In the genomic region with DNA sequence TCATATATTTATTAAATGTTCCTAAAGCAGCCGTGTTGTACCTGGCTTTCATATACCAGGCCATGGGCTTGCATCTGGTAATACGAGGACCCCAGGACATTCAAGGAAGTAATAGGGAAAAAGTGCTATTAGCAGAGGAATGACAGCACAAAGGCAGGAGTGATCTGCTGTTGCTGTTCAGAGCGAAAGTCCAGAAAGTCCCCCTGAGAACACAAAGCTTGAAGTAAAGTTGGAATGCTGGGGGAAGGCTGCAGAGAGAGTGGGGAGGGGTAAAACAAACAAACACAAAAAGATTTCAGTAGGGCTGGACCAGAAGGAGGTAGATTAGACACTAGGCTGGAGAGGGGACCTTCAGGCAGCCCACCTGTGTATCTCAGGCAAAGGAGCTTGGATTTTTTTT, we compare ENCODE assay signal across 25 cellular contexts.
A peak's percentile ranks its signal among the peaks of the same experiment; 100 is the strongest.
DNase-seq lines count a peak whose midpoint lies in the region; ATAC-seq, FAIRE-seq and TF ChIP-seq lines count a peak whose summit lies in the region.
"Had no signal": no experiment of that assay in that cellular context is flagged by ENCODE, and none has a peak within 500 bp of the region (broad histone marks: within the 10 kb centered on the region; RNA-seq: fewer than 3 reads in every experiment).

No MANE protein-coding gene starts in this region.

- peak overlapping the region; percentile 7 for H3K27ac Mint-ChIP-seq in neural crest cell (ENCODE audit: unreplicated experiment)
- H3K27ac Mint-ChIP-seq in progenitor cell of endocrine pancreas = peak overlapping the region; percentile 13
- H3K27ac Mint-ChIP-seq: CD14-positive monocyte; CD4-positive, alpha-beta T cell; HFFc6 had no signal

- no peak for TF ChIP-seq RAD21 in HepG2 (CRISPR knock-in tag; IDR thresholded peaks at IDR 0.05)

- no peaks in the 10 kb centered on the region for H3K79me2 ChIP-seq in HepG2 (ENCODE audit: insufficient read depth, low read length)
- no peaks in the 10 kb centered on the region for H3K79me2 ChIP-seq in hepatocyte
- no peaks in the 10 kb centered on the region for H3K79me2 ChIP-seq in osteoblast (ENCODE audit: insufficient read depth, low read length)

- H3K4me1 Mint-ChIP-seq in neural crest cell = no peaks in the 10 kb centered on the region
- peaks cover 17% of the 10 kb centered on the region for H3K4me1 Mint-ChIP-seq in progenitor cell of endocrine pancreas (ENCODE audit: low read depth)
- H3K4me1 Mint-ChIP-seq: CD14-positive monocyte had no signal

- H3K9me3 ChIP-seq in HepG2 (ENCODE audit: low read length) (no peaks in the 10 kb centered on the region), right lobe of liver (no peaks in the 10 kb centered on the region), hepatocyte (ENCODE audit: low read depth) (no peaks in the 10 kb centered on the region), thyroid gland (no peaks in the 10 kb centered on the region), osteoblast (ENCODE audit: low read depth, low read length) (no peaks in the 10 kb centered on the region)
- H3K9me3 ChIP-seq: A549; BE2C; BLaER1 treated with 17β-estradiol and CSF1 and Interleukin-3, amounts not matched to agents 10 nM and 100 nM; HAP-1 had no signal

- H3K27me3 ChIP-seq in HepG2 (ENCODE audit: control insufficient read depth in 1 of 2, insufficient read depth in 2 of 2, low read length in 2 of 2) (no peaks in the 10 kb centered on the region), right lobe of liver (no peaks in the 10 kb centered on the region), hepatocyte (no peaks in the 10 kb centered on the region), thyroid gland (no peaks in the 10 kb centered on the region), osteoblast (ENCODE audit: insufficient read depth, low read length) (no peaks in the 10 kb centered on the region)
- H3K27me3 ChIP-seq: BE2C; BLaER1 treated with 17β-estradiol and CSF1 and Interleukin-3, amounts not matched to agents 10 nM and 100 nM had no signal

- POLR2A ChIA-PET in HepG2 (lab: Yijun Ruan, JAX) = interaction anchor here (0.9 kb wide), 1 partner anchor 226 kb away, joined by 3 read pairs; no protein-coding TSS in a partner anchor

- H3K4me2 ChIP-seq in HepG2 (ENCODE audit: low read depth, low read length) = peak overlapping the region; percentile 70
- H3K4me2 ChIP-seq in hepatocyte = no peak overlapping the region
- no peak overlapping the region for H3K4me2 ChIP-seq in osteoblast (ENCODE audit: insufficient read depth, low read length)
- H3K4me2 ChIP-seq: A549 had no signal

- no peak overlapping the region for H3K4me3 Mint-ChIP-seq in neural crest cell
- H3K4me3 Mint-ChIP-seq in progenitor cell of endocrine pancreas (ENCODE audit: low read depth) = no peak overlapping the region
- H3K4me3 Mint-ChIP-seq: CD14-positive monocyte; CD4-positive, alpha-beta T cell; CD8-positive, alpha-beta memory T cell; HFFc6 had no signal

- in situ Hi-C loops in HepG2 (cut with HindIII; ENCODE audit: extremely low pct_ligation_motif_present, low pct_unique_long_range_greater_than_20kb) = loop anchor here (5.0 kb wide), 1 partner anchor 228 kb away; no protein-coding TSS in a partner anchor

- TF ChIP-seq EP300 in HepG2 (IDR thresholded peaks at IDR 0.05; ENCODE audit: low read depth in 2 of 2, low read length in 2 of 2) (peak in 1 of 2 experiments; percentile 75; a peak in 1 of 4 replicates), HepG2 (CRISPR knock-in tag; IDR thresholded peaks at IDR 0.05; ENCODE audit: borderline replicate concordance) (no peak)

- no peak for TF ChIP-seq POLR2A in HepG2 (IDR thresholded peaks at IDR 0.05; ENCODE audit: insufficient read depth in 1 of 2, low read depth in 2 of 2, low read length in 2 of 2)
- TF ChIP-seq POLR2A in right lobe of liver (IDR thresholded peaks at IDR 0.05) = no peak
- TF ChIP-seq POLR2A in thyroid gland (IDR thresholded peaks at IDR 0.05) = no peak

- peak; percentile 73 for ATAC-seq in HepG2
- no peak for ATAC-seq in right lobe of liver
- ATAC-seq: A549 had no signal

- no peaks in the 10 kb centered on the region for H3K27me3 Mint-ChIP-seq in neural crest cell (ENCODE audit: low read depth)
- peaks cover 28% of the 10 kb centered on the region for H3K27me3 Mint-ChIP-seq in progenitor cell of endocrine pancreas

- no peaks in the 10 kb centered on the region for H4K20me1 ChIP-seq in HepG2 (ENCODE audit: insufficient read depth, low read length)
- H4K20me1 ChIP-seq in hepatocyte (ENCODE audit: insufficient read depth, poor library complexity, severe bottlenecking) = no peaks in the 10 kb centered on the region
- no peaks in the 10 kb centered on the region for H4K20me1 ChIP-seq in osteoblast (ENCODE audit: insufficient read depth, low read length)
- H4K20me1 ChIP-seq: BLaER1 treated with 17β-estradiol and CSF1 and Interleukin-3, amounts not matched to agents 10 nM and 100 nM had no signal

- DNase-seq in HepG2 (ENCODE audit: low spot score) (peak; percentile 85), right lobe of liver (no peak), hepatocyte (ENCODE audit: low spot score) (peak; percentile 15), neural crest cell (ENCODE audit: low read depth, low spot score) (no peak), progenitor cell of endocrine pancreas (ENCODE audit: low spot score, unreplicated experiment) (no peak), NCI-H1436 treated with DMSO at 0.1 percent for 48 hours (lab: John Stamatoyannopoulos, UW) (no peak), thyroid gland (no peak), osteoblast (ENCODE audit: insufficient read length, low spot score, missing footprints) (no peak)
- DNase-seq: 8988T; ACHN; AML-193; BE2C; Calu3; CD4-positive, alpha-beta T cell; CD8-positive, alpha-beta memory T cell; DMS53; DMS79 treated with DMSO at 0.1 percent for 48 hours; GM23248; HFFc6 had no signal

- 0% methylated on average over 3 of the region's 3 CpGs for WGBS in HepG2 (ENCODE audit: low lambda C conversion rate)
- 84% methylated on average over 3 of the region's 3 CpGs for WGBS in right lobe of liver (ENCODE audit: insufficient coverage, low coverage, low lambda C conversion rate, missing lambda C conversion rate)
- WGBS in hepatocyte (ENCODE audit: low lambda C conversion rate, missing lambda C conversion rate) = 70% methylated on average over 3 of the region's 3 CpGs
- 79 to 89% methylated on average over 3 of the region's 3 CpGs for WGBS in thyroid gland, 2 donors

- CTCF ChIA-PET in HepG2 (lab: Yijun Ruan, JAX; ENCODE audit: low intra/inter-chr PET ratio, low total read pairs) = interaction anchor here (1.3 to 1.4 kb wide), 2 partner anchors 228 to 229 kb away, joined by 3 to 4 read pairs; no protein-coding TSS in a partner anchor

- H3K9me2 ChIP-seq in hepatocyte (replicated peaks; ENCODE audit: insufficient read depth) = no peaks in the 10 kb centered on the region

- H3K4me3 ChIP-seq in HepG2 (replicated peaks in 1 of 3; ENCODE audit: insufficient read depth in 1 of 3, low read depth in 2 of 3, low read length in 3 of 3) (no peak overlapping the region), right lobe of liver (no peak overlapping the region), hepatocyte (no peak overlapping the region), thyroid gland (replicated peaks in 1 of 3) (no peak overlapping the region), osteoblast (ENCODE audit: insufficient read depth, low read length) (no peak overlapping the region)
- H3K4me3 ChIP-seq: A549; BLaER1 treated with 17β-estradiol and CSF1 and Interleukin-3, amounts not matched to agents 10 nM and 100 nM; GM23248; HAP-1 had no signal

- H3K4me1 ChIP-seq in HepG2 (ENCODE audit: insufficient read depth, low read length) = peaks cover 59% of the 10 kb centered on the region
- peaks cover 0 to 10% (median 3%) of the 10 kb centered on the region in 4 donors for H3K4me1 ChIP-seq in right lobe of liver
- peaks cover 6% of the 10 kb centered on the region for H3K4me1 ChIP-seq in hepatocyte (ENCODE audit: insufficient read depth)
- H3K4me1 ChIP-seq in thyroid gland = no peaks in the 10 kb centered on the region
- no peaks in the 10 kb centered on the region for H3K4me1 ChIP-seq in osteoblast (ENCODE audit: insufficient read depth, low read length)
- H3K4me1 ChIP-seq: A549, BE2C, HAP-1 had no signal

- intact Hi-C loops in HepG2 (cut with micrococcal nuclease; ENCODE audit: unreplicated experiment) (loop anchor here (2.0 to 10.0 kb wide), 2 partner anchors 96 to 206 kb away; partner anchors contain the start of genes C8A and C8B), right lobe of liver (cut with DNase I) (no loop called here), thyroid gland (cut with DNase I) (no loop called here)

- TF ChIP-seq CTCF in HepG2 (CRISPR knock-in tag; IDR thresholded peaks at IDR 0.05) (no peak), right lobe of liver (IDR thresholded peaks at IDR 0.05) (no peak), hepatocyte (IDR thresholded peaks at IDR 0.05; ENCODE audit: poor library complexity) (no peak), neural crest cell (conservative IDR thresholded peaks at IDR 0.05) (no peak), progenitor cell of endocrine pancreas (IDR thresholded peaks at IDR 0.05; ENCODE audit: unreplicated experiment) (no peak), thyroid gland (IDR thresholded peaks at IDR 0.05) (no peak), osteoblast (IDR thresholded peaks at IDR 0.05; ENCODE audit: extremely low read depth, low read depth, low read length) (no peak)

- peak overlapping the region; percentile 41 for H3K27ac ChIP-seq in HepG2 (ENCODE audit: extremely low read length, insufficient read depth, low read length)
- no peak overlapping the region for H3K27ac ChIP-seq in right lobe of liver
- H3K27ac ChIP-seq in hepatocyte = peak overlapping the region; percentile 54
- H3K27ac ChIP-seq in thyroid gland = no peak overlapping the region
- no peak overlapping the region for H3K27ac ChIP-seq in osteoblast (ENCODE audit: low read depth, low read length)
- H3K27ac ChIP-seq: A549; BLaER1 treated with 17β-estradiol and CSF1 and Interleukin-3, amounts not matched to agents 10 nM and 100 nM; GM23248 had no signal

- H2AFZ ChIP-seq in HepG2 (ENCODE audit: low read length) (no peak overlapping the region), hepatocyte (no peak overlapping the region), osteoblast (ENCODE audit: low read length) (no peak overlapping the region)
- H2AFZ ChIP-seq: GM23248 had no signal

- no peak overlapping the region for H3K9ac ChIP-seq in HepG2 (ENCODE audit: insufficient read depth, low read depth, low read length)
- H3K9ac ChIP-seq: BLaER1 treated with 17β-estradiol and CSF1 and Interleukin-3, amounts not matched to agents 10 nM and 100 nM; GM23248 had no signal

- H3K36me3 Mint-ChIP-seq in neural crest cell (ENCODE audit: low read depth) (peaks cover 2% of the 10 kb centered on the region), progenitor cell of endocrine pancreas (ENCODE audit: insufficient read depth) (no peaks in the 10 kb centered on the region)
- H3K36me3 Mint-ChIP-seq: CD14-positive monocyte; CD8-positive, alpha-beta memory T cell had no signal

- no TSS peak for BruUV-seq in HepG2 (replicated peaks; lab: Mats Ljungman, UMichigan)

- H3K36me3 ChIP-seq in HepG2 (replicated peaks in 1 of 2; ENCODE audit: control insufficient read depth in 1 of 2, insufficient read depth in 2 of 2, low read length in 2 of 2) (no peaks in the 10 kb centered on the region), right lobe of liver (no peaks in the 10 kb centered on the region), hepatocyte (replicated peaks; ENCODE audit: insufficient read depth, low read depth) (no peaks in the 10 kb centered on the region), thyroid gland (no peaks in the 10 kb centered on the region), osteoblast (ENCODE audit: insufficient read depth, low read length) (no peaks in the 10 kb centered on the region)
- H3K36me3 ChIP-seq: BE2C, HAP-1 had no signal

- H3K9me3 Mint-ChIP-seq in neural crest cell = no peaks in the 10 kb centered on the region
- H3K9me3 Mint-ChIP-seq in progenitor cell of endocrine pancreas (ENCODE audit: low read depth) = no peaks in the 10 kb centered on the region
- H3K9me3 Mint-ChIP-seq: CD4-positive, alpha-beta T cell; HFFc6 had no signal

- peak; percentile 88 for FAIRE-seq in HepG2 (lab: Jason Lieb, UNC)
- FAIRE-seq: A549, G401.6, GM12892 had no signal

Comparison
In these comparisons a context has a peak if more than half of its experiments do, and no peak if none do; other contexts are left out.
1. DNase-seq: peak in HepG2 (single experiment) and hepatocyte (single experiment); none in right lobe of liver (0 of 3), neural crest cell (single experiment), progenitor cell of endocrine pancreas (single experiment), NCI-H1436 treated with DMSO at 0.1 percent for 48 hours (single experiment), thyroid gland (0 of 2) and osteoblast (single experiment).
2. H3K27ac ChIP-seq: peak in HepG2 (single experiment) and hepatocyte (single experiment); none in right lobe of liver (0 of 3), thyroid gland (0 of 3) and osteoblast (single experiment).